ENCODE assay signal across 9 cellular contexts in the genomic region with DNA sequence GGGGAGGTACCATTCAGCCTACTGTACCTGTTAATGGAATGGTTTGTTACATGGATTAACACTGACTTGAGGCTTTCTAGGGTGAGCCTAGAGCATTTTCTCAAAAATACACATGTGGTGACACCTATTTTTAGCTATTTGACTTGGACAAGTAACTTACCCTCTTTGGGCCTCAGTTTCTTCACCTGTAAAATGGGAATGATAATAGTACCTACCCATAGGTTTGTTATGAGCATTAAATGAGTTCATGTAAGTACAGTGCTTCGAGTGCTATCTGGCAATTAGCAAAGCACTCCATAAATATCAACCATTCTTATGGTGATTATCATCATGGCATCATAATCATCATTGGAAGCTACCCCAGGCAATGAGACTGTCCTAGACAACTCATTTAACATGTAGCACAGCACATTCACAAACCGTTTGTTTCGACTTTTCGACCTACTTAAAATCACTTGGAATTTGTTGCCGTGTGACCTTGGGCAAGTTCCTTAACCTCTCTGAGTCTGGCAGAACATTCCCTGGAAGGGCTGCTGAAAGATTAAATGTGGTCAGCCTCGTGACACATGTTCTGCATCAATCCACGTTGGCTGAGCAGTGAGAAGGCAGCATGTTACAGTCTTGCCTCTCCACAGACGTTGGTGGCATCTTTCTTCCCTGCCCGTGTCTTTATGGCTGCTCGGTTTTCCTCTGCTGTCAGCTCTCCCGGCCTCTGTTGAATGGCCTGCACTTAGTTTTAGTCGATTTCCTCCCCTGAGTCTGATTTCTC.
DNase-seq lines count a peak whose midpoint lies in the region; ATAC-seq and TF ChIP-seq lines count a peak whose summit lies in the region.
"Had no signal": no experiment of that assay in that cellular context is flagged by ENCODE, and none has a peak within 500 bp of the region (broad histone marks: within the 10 kb centered on the region; RNA-seq: fewer than 3 reads in every experiment).

No MANE protein-coding gene starts in this region.

- ATAC-seq in activated naive CD4-positive, alpha-beta T cell treated with anti-CD3 and anti-CD28 coated beads, Interleukin-2, amount 50 U/mL, for 72 hours, result no peak
- no peak for ATAC-seq in memory B cell (ENCODE audit: low read depth)
- ATAC-seq in GM18520 (IDR thresholded peaks at IDR 0.05; ENCODE audit: unreplicated experiment), result no peak

- TF ChIP-seq CTCF in ascending aorta (IDR thresholded peaks at IDR 0.05) (no peak), tibial artery (IDR thresholded peaks at IDR 0.05) (no peak)

- no peaks in the 10 kb centered on the region for H3K36me3 Mint-ChIP-seq in activated naive CD4-positive, alpha-beta T cell treated with anti-CD3 and anti-CD28 coated beads, Interleukin-2, amount 50 U/mL, for 24 hours
- H3K36me3 Mint-ChIP-seq in activated naive CD4-positive, alpha-beta T cell treated with anti-CD3 and anti-CD28 coated beads, Interleukin-2, amount 50 U/mL, for 72 hours, result peaks cover 4 to 5% of the 10 kb centered on the region in 2 donors
- peaks cover 4% of the 10 kb centered on the region for H3K36me3 Mint-ChIP-seq in memory B cell

- no peaks in the 10 kb centered on the region for H3K27me3 Mint-ChIP-seq in activated naive CD4-positive, alpha-beta T cell treated with anti-CD3 and anti-CD28 coated beads, Interleukin-2, amount 50 U/mL, for 24 hours
- no peaks in the 10 kb centered on the region for H3K27me3 Mint-ChIP-seq in memory B cell

- H3K9me3 Mint-ChIP-seq in activated naive CD4-positive, alpha-beta T cell treated with anti-CD3 and anti-CD28 coated beads, Interleukin-2, amount 50 U/mL, for 24 hours, result no peaks in the 10 kb centered on the region
- H3K9me3 Mint-ChIP-seq in activated naive CD4-positive, alpha-beta T cell treated with anti-CD3 and anti-CD28 coated beads, Interleukin-2, amount 50 U/mL, for 72 hours, result peaks cover 0 to 5% of the 10 kb centered on the region in 2 donors
- H3K9me3 Mint-ChIP-seq in memory B cell, result no peaks in the 10 kb centered on the region

- H3K4me1 ChIP-seq in ascending aorta, result peaks cover 25 to 46% of the 10 kb centered on the region in 2 donors
- H3K4me1 ChIP-seq in tibial artery, result peaks cover 6 to 58% (median 46%) of the 10 kb centered on the region in 4 donors

- H3K4me3 Mint-ChIP-seq in activated naive CD4-positive, alpha-beta T cell treated with anti-CD3 and anti-CD28 coated beads, Interleukin-2, amount 50 U/mL, for 24 hours, result no peak overlapping the region
- H3K4me3 Mint-ChIP-seq in memory B cell, result no peak overlapping the region

- DNase-seq in activated naive CD4-positive, alpha-beta T cell treated with anti-CD3 and anti-CD28 coated beads, Interleukin-2, amount 50 U/mL, for 72 hours (ENCODE audit: low spot score in 2 of 2), result no peak
- DNase-seq in ascending aorta (ENCODE audit: low spot score in 2 of 2) (no peak), memory B cell (ENCODE audit: low spot score in 2 of 2) (no peak), tibial artery (peak in 1 of 2 donors; percentile 49), NCI-H1694 treated with DMSO at 0.1 percent for 48 hours (lab: John Stamatoyannopoulos, UW) (no peak)
- no peak for DNase-seq in stimulated activated CD4-positive, alpha-beta T cell treated with anti-CD3 and anti-CD28 coated beads, Interleukin-2, amount 100 ng/mL, for 24 hours

- H3K27me3 ChIP-seq in ascending aorta (no peaks in the 10 kb centered on the region), tibial artery (no peaks in the 10 kb centered on the region)
- H3K27me3 ChIP-seq: BLaER1 had no signal

- H3K36me3 ChIP-seq in ascending aorta, result no peaks in the 10 kb centered on the region
- no peaks in the 10 kb centered on the region for H3K36me3 ChIP-seq in tibial artery

- H3K27ac Mint-ChIP-seq in activated naive CD4-positive, alpha-beta T cell treated with anti-CD3 and anti-CD28 coated beads, Interleukin-2, amount 50 U/mL, for 24 hours, result peak overlapping the region; percentile 95
- peak overlapping the region in 1 of 2 donors; percentile 70 for H3K27ac Mint-ChIP-seq in activated naive CD4-positive, alpha-beta T cell treated with anti-CD3 and anti-CD28 coated beads, Interleukin-2, amount 50 U/mL, for 72 hours
- H3K27ac Mint-ChIP-seq in memory B cell, result peak overlapping the region; percentile 88

- intact Hi-C loops in ascending aorta (cut with DNase I), result loop anchor here (2.0 to 5.0 kb wide), 5 partner anchors 46 to 291 kb away; no protein-coding TSS in a partner anchor
- intact Hi-C loops in tibial artery (cut with DNase I; ENCODE audit: low total_unique reads), result loop anchor here (5.0 kb wide), 1 partner anchor 216 kb away; a partner anchor contains a TSS

- H3K4me3 ChIP-seq in ascending aorta (no peak overlapping the region), tibial artery (no peak overlapping the region)
- H3K4me3 ChIP-seq: BLaER1 had no signal

- peaks cover 66% of the 10 kb centered on the region for H3K4me1 Mint-ChIP-seq in activated naive CD4-positive, alpha-beta T cell treated with anti-CD3 and anti-CD28 coated beads, Interleukin-2, amount 50 U/mL, for 24 hours
- peaks cover 48% of the 10 kb centered on the region for H3K4me1 Mint-ChIP-seq in memory B cell

- H3K9me3 ChIP-seq in ascending aorta (no peaks in the 10 kb centered on the region), tibial artery (no peaks in the 10 kb centered on the region)
- H3K9me3 ChIP-seq: BLaER1 had no signal

- H3K27ac ChIP-seq in ascending aorta (peak overlapping the region; percentile 72 to 85), tibial artery (peak overlapping the region; percentile 74 to 75)
- H3K27ac ChIP-seq: BLaER1 had no signal
